ENCODE assay signal across 8 cellular contexts in genomic region chr9:97237951-97238851, GRCh38.
DNase-seq lines count a peak whose midpoint lies in the region; ATAC-seq, FAIRE-seq and TF ChIP-seq lines count a peak whose summit lies in the region.

No MANE protein-coding gene starts in this region.

- peak overlapping the region; percentile 50 for H3K4me3 ChIP-seq in BE2C (ENCODE audit: low read depth, low read length)
- H3K4me3 ChIP-seq in HCT116 (replicated peaks in 1 of 2; ENCODE audit: low read depth in 1 of 2, low read length in 2 of 2), result peak overlapping the region; percentile 65 to 79
- peak overlapping the region; percentile 69 for H3K4me3 ChIP-seq in choroid plexus epithelial cell (ENCODE audit: low read depth, low read length)
- peak overlapping the region; percentile 87 to 91 for H3K4me3 ChIP-seq in kidney (ENCODE audit: low read length in 2 of 2)

- H3K9me3 ChIP-seq in BE2C, result no peaks in the 10 kb centered on the region
- no peaks in the 10 kb centered on the region for H3K9me3 ChIP-seq in HCT116 (ENCODE audit: control insufficient read depth in 1 of 2, insufficient read depth in 1 of 2, low read depth in 1 of 2, low read length in 2 of 2)
- no peaks in the 10 kb centered on the region for H3K9me3 ChIP-seq in kidney (ENCODE audit: control insufficient read depth in 1 of 2, low read length in 2 of 2)

- no peaks in the 10 kb centered on the region for H3K36me3 ChIP-seq in BE2C
- no peaks in the 10 kb centered on the region for H3K36me3 ChIP-seq in HCT116 (ENCODE audit: control insufficient read depth in 1 of 2, insufficient read depth in 2 of 2, low read length in 2 of 2)
- no peaks in the 10 kb centered on the region for H3K36me3 ChIP-seq in kidney (ENCODE audit: control insufficient read depth in 1 of 2, insufficient read depth in 2 of 2, low read length in 2 of 2)

- FAIRE-seq in kidney (lab: Jason Lieb, UNC), result no peak

- no peaks in the 10 kb centered on the region for H4K20me1 ChIP-seq in HCT116 (ENCODE audit: insufficient read depth)

- ATAC-seq in HCT116 (peak; percentile 97), HG03095 (IDR thresholded peaks at IDR 0.05; ENCODE audit: unreplicated experiment) (no peak)

- H3K9ac ChIP-seq in HCT116 (ENCODE audit: low read length) (peak overlapping the region; percentile 87), kidney (ENCODE audit: low read length in 2 of 2) (peak overlapping the region; percentile 72 to 80)

- H2AFZ ChIP-seq in HCT116 (ENCODE audit: low read depth, low read length, poor library complexity, severe bottlenecking), result peak overlapping the region; percentile 82

- peak overlapping the region; percentile 85 for H3K4me2 ChIP-seq in HCT116 (ENCODE audit: low read length)

- H3K27me3 ChIP-seq in BE2C, result peaks cover 9% of the 10 kb centered on the region
- no peaks in the 10 kb centered on the region for H3K27me3 ChIP-seq in HCT116 (ENCODE audit: insufficient read depth, low read length)

- POLR2A ChIA-PET in HCT116 (lab: Charles Lee), result interaction anchor here (0.7 to 1.8 kb wide), 6 partner anchors 11 to 395 kb away, joined by 3 to 6 read pairs (median 4); partner anchors contain the start of genes NCBP1 and TSTD2

- peak overlapping the region; percentile 72 for H3K27ac ChIP-seq in HCT116 (ENCODE audit: low read depth, low read length)
- H3K27ac ChIP-seq in kidney (ENCODE audit: low read depth in 2 of 2, low read length in 2 of 2), result peak overlapping the region; percentile 45 to 78

- peak; percentile 95 for TF ChIP-seq POLR2A in HCT116 (IDR thresholded peaks at IDR 0.05; ENCODE audit: borderline replicate concordance, extremely low read depth, insufficient read depth, insufficient read length)

- no peaks in the 10 kb centered on the region for H3K9me2 ChIP-seq in HCT116 (ENCODE audit: insufficient read depth)

- DNase-seq in BE2C, result peak; percentile 54
- DNase-seq in HCT116 (ENCODE audit: low read depth, low spot score), result peak; percentile 86
- peak; percentile 89 for DNase-seq in NCI-H345 (lab: John Stamatoyannopoulos, UW)
- peak; percentile 84 for DNase-seq in activated CD4-positive, alpha-beta T cell treated with anti-CD3 and anti-CD28 coated beads for 48 hours
- peak; percentile 88 for DNase-seq in choroid plexus epithelial cell (ENCODE audit: low read depth)
- peak; percentile 94 for DNase-seq in kidney
- DNase-seq in stimulated activated CD4-positive, alpha-beta T cell treated with anti-CD3 and anti-CD28 coated beads, Interleukin-12 subunit alpha, Interleukin-12 subunit beta, amount 100 ng/mL, for 4 hours, result peak; percentile 59

- TSS peak; percentile 79 for BruUV-seq in HCT116 (replicated peaks; lab: Mats Ljungman, UMichigan)

- RAD21 ChIA-PET in HCT116 (lab: Charles Lee; ENCODE audit: low non-redundant PET in 1 of 2, low total read pairs in 2 of 2, uncharacterized antibody in 2 of 2, unreplicated experiment in 2 of 2), result interaction anchor here in 1 of 2 experiments (1.2 kb wide), 1 partner anchor 381 kb away, joined by 4 read pairs; no protein-coding TSS in a partner anchor

- H3K4me1 ChIP-seq in BE2C (no peaks in the 10 kb centered on the region), HCT116 (ENCODE audit: control insufficient read depth in 1 of 2, insufficient read depth in 2 of 2, low read length in 2 of 2) (peaks cover 8 to 18% of the 10 kb centered on the region in 2 experiments; a peak in 3 of 4 replicates), kidney (ENCODE audit: control insufficient read depth in 1 of 2, insufficient read depth in 1 of 2, low read depth in 1 of 2, low read length in 2 of 2) (peaks cover 2 to 6% of the 10 kb centered on the region in 2 donors)

- H3K79me2 ChIP-seq in HCT116 (ENCODE audit: insufficient read depth, low read length), result peaks cover 40% of the 10 kb centered on the region

- TF ChIP-seq RAD21 in HCT116 (IDR thresholded peaks at IDR 0.05; ENCODE audit: low read depth), result no peak

- intact Hi-C loops in HCT116 (cut with micrococcal nuclease), result loop anchor here (2.0 kb wide), 1 partner anchor 381 kb away; no protein-coding TSS in a partner anchor
- intact Hi-C loops in kidney (cut with DNase I), result no loop called here

- CTCF ChIA-PET in HCT116 (lab: Charles Lee), result interaction anchor here (1.1 kb wide), 1 partner anchor 263 kb away, joined by 3 read pairs; the partner anchor contains the start of gene TMOD1

- TF ChIP-seq CTCF in BE2C (IDR thresholded peaks at IDR 0.05; ENCODE audit: low read depth, low read length) (no peak), HCT116 (IDR thresholded peaks at IDR 0.05 in 2 of 3, conservative IDR thresholded peaks at IDR 0.05 in 1 of 3; ENCODE audit: borderline replicate concordance in 1 of 3, insufficient read depth in 1 of 3, low read depth in 2 of 3, low read length in 2 of 3) (no peak), choroid plexus epithelial cell (conservative IDR thresholded peaks at IDR 0.05; ENCODE audit: low read depth, low read length) (no peak), kidney (IDR thresholded peaks at IDR 0.05; ENCODE audit: borderline replicate concordance, extremely low read depth, insufficient read depth) (no peak)

TF ChIP-seq in HCT116, 20 proteins besides CTCF, POLR2A, EP300 and RAD21 (continues in another document):
- TF ChIP-seq, protein P1, sequence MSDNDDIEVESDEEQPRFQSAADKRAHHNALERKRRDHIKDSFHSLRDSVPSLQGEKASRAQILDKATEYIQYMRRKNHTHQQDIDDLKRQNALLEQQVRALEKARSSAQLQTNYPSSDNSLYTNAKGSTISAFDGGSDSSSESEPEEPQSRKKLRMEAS (IDR thresholded peaks at IDR 0.05), result peak; percentile 96
- TF ChIP-seq POLR2AphosphoS5 (IDR thresholded peaks at IDR 0.05; ENCODE audit: low read depth, low read length) (peak; percentile 98), YY1 (IDR thresholded peaks at IDR 0.05; ENCODE audit: extremely low read depth, insufficient replicate concordance, low read depth, low read length) (peak; percentile 80), SP1 (IDR thresholded peaks at IDR 0.05; ENCODE audit: low read depth) (peak; percentile 56; the same call in 1 of the 2 replicates), EZH2phosphoT487 (IDR thresholded peaks at IDR 0.05; ENCODE audit: borderline replicate concordance) (no peak), CBX3 (IDR thresholded peaks at IDR 0.05; ENCODE audit: low read depth) (peak; percentile 74), TCF7L2 (IDR thresholded peaks at IDR 0.05; ENCODE audit: borderline replicate concordance, extremely low read depth, insufficient read depth, insufficient read length) (peak; percentile 6), ELF1 (IDR thresholded peaks at IDR 0.05; ENCODE audit: borderline replicate concordance, low read depth) (peak; percentile 33; the same call in 1 of the 2 replicates), ZNF274 (IDR thresholded peaks at IDR 0.05; ENCODE audit: low read depth, low read length) (no peak), SRF (IDR thresholded peaks at IDR 0.05; ENCODE audit: low read depth) (no peak; the same call in 1 of the 2 replicates), CEBPB (IDR thresholded peaks at IDR 0.05; ENCODE audit: low read depth) (no peak), EZH2 (IDR thresholded peaks at IDR 0.05) (no peak), EGR1 (IDR thresholded peaks at IDR 0.05; ENCODE audit: low read depth) (no peak), FOSL1 (IDR thresholded peaks at IDR 0.05; ENCODE audit: low read depth) (no peak), SIN3A (IDR thresholded peaks at IDR 0.05; ENCODE audit: low read depth) (peak; percentile 61; the same call in 1 of the 2 replicates), JUND (IDR thresholded peaks at IDR 0.05) (0 out of 2 replicates have a peak, but pooled peaks have one; percentile 5)
- TF ChIP-seq, protein P2, sequence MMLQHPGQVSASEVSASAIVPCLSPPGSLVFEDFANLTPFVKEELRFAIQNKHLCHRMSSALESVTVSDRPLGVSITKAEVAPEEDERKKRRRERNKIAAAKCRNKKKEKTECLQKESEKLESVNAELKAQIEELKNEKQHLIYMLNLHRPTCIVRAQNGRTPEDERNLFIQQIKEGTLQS (IDR thresholded peaks at IDR 0.05), result no peak
- TF ChIP-seq, protein P3, sequence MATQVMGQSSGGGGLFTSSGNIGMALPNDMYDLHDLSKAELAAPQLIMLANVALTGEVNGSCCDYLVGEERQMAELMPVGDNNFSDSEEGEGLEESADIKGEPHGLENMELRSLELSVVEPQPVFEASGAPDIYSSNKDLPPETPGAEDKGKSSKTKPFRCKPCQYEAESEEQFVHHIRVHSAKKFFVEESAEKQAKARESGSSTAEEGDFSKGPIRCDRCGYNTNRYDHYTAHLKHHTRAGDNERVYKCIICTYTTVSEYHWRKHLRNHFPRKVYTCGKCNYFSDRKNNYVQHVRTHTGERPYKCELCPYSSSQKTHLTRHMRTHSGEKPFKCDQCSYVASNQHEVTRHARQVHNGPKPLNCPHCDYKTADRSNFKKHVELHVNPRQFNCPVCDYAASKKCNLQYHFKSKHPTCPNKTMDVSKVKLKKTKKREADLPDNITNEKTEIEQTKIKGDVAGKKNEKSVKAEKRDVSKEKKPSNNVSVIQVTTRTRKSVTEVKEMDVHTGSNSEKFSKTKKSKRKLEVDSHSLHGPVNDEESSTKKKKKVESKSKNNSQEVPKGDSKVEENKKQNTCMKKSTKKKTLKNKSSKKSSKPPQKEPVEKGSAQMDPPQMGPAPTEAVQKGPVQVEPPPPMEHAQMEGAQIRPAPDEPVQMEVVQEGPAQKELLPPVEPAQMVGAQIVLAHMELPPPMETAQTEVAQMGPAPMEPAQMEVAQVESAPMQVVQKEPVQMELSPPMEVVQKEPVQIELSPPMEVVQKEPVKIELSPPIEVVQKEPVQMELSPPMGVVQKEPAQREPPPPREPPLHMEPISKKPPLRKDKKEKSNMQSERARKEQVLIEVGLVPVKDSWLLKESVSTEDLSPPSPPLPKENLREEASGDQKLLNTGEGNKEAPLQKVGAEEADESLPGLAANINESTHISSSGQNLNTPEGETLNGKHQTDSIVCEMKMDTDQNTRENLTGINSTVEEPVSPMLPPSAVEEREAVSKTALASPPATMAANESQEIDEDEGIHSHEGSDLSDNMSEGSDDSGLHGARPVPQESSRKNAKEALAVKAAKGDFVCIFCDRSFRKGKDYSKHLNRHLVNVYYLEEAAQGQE (IDR thresholded peaks at IDR 0.05; ENCODE audit: low read depth), result no peak
